ENCODE assay signal across 22 cellular contexts in the genomic region with DNA sequence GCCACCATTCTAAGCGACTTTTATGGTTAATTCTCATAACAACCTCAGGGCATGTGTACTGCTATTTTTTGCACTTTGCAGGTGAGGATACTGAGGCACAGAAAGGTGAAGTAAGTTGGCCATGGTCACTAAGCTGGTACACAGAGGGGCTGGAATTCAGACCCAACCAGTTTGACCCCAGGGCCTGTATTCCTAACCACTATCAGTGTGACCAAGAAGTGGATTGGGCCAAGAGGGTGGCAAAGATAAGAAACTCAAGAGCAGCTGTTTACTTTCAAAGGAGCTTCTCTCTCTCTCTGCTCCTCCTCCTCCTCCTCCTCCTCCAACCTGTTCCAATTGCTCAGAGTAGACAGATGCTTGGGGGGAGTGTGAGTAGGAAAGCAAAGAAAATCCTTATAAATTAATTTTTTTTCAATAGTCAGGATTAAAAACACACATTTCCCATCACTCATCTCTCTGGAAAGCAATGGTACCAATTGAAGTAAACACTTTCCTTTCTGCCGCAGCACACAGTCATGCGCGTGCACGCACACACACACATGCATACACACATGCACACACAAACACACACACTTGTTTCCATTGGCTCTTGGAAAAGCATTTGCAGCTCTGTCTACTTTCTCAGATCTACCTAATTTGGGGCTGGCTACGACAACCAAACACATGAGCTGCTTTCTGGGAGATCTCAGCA.
DNase-seq lines count a peak whose midpoint lies in the region; ATAC-seq, FAIRE-seq and TF ChIP-seq lines count a peak whose summit lies in the region.
"Had no signal": no experiment of that assay in that cellular context is flagged by ENCODE, and none has a peak within 500 bp of the region (broad histone marks: within the 10 kb centered on the region; RNA-seq: fewer than 3 reads in every experiment).

No MANE protein-coding gene starts in this region.

- ATAC-seq in HG02610 (IDR thresholded peaks at IDR 0.05; ENCODE audit: unreplicated experiment), result no peak
- no peak for ATAC-seq in GM23338
- ATAC-seq: A549; CD8-positive, alpha-beta T cell had no signal

- H3K4ac ChIP-seq in H1 (replicated peaks; ENCODE audit: insufficient read length, low read depth, low read length) (no peak overlapping the region), mesendoderm (ENCODE audit: low read depth, low read length) (no peak overlapping the region)

- no peaks in the 10 kb centered on the region for H3K23me2 ChIP-seq in H1 (ENCODE audit: low read depth, low read length)

- H3K36me3 ChIP-seq in Karpas-422 (ENCODE audit: insufficient read depth, low read length) (no peaks in the 10 kb centered on the region), H1 (ENCODE audit: control insufficient read depth in 2 of 4, insufficient read depth in 4 of 4, low read length in 3 of 4) (no peaks in the 10 kb centered on the region), mesendoderm (ENCODE audit: control insufficient read depth, insufficient read depth, low read length) (no peaks in the 10 kb centered on the region), GM23338 (ENCODE audit: insufficient read depth) (no peaks in the 10 kb centered on the region)
- H3K36me3 ChIP-seq: BLaER1 treated with 17β-estradiol and CSF1 and Interleukin-3, amounts not matched to agents 10 nM and 100 nM had no signal

- 91% methylated on average over 6 of the region's 6 CpGs; no CpG with 5 or more reads in 1 of the 2 experiments for WGBS in H1 (ENCODE audit: extremely low coverage in 1 of 2, insufficient coverage in 1 of 2, insufficient read length in 1 of 2, insufficient replicate concordance in 2 of 2, low coverage in 1 of 2, low lambda C conversion rate in 2 of 2, missing lambda C conversion rate in 1 of 2), 2 experiments
- WGBS in mesendoderm (ENCODE audit: extremely low coverage, insufficient coverage, low lambda C conversion rate), result no CpG with 5 or more reads among the region's 6 CpGs

- H2AK5ac ChIP-seq in H1 (ENCODE audit: low read depth, low read length) (no peak overlapping the region; the same call in 1 of the 2 replicates), mesendoderm (ENCODE audit: low read length) (no peak overlapping the region)

- H2BK12ac ChIP-seq in H1 (ENCODE audit: low read depth, low read length), result peak overlapping the region; percentile 56; the same call in 1 of the 2 replicates

- H3K9me3 Mint-ChIP-seq in GM23338, result peaks cover 12% of the 10 kb centered on the region; the same call in 2 of the 3 replicates

- H3K9me2 ChIP-seq in Karpas-422 (replicated peaks; ENCODE audit: insufficient read depth, low read length), result no peaks in the 10 kb centered on the region; the same call in 1 of the 2 replicates
- H3K9me2 ChIP-seq in GM23338 (ENCODE audit: insufficient read depth), result 0 out of 2 replicates have a peak, but pooled peaks cover 3% of the 10 kb centered on the region

- no peak overlapping the region for H3K27ac Mint-ChIP-seq in GM23338
- H3K27ac Mint-ChIP-seq: B cell; CD4-positive, alpha-beta T cell; CD8-positive, alpha-beta T cell had no signal

- H2BK15ac ChIP-seq in H1 (ENCODE audit: low read length) (no peak overlapping the region), mesendoderm (replicated peaks; ENCODE audit: low read depth) (no peak overlapping the region)

- no peak overlapping the region for H3K56ac ChIP-seq in H1 (replicated peaks; ENCODE audit: insufficient read length, low read depth, low read length)
- H3K56ac ChIP-seq in mesendoderm (ENCODE audit: low read length), result no peak overlapping the region

- no peak overlapping the region for H3K27ac ChIP-seq in Karpas-422 (ENCODE audit: low read length)
- no peak overlapping the region for H3K27ac ChIP-seq in H1 (ENCODE audit: low read depth, low read length)
- no peak overlapping the region for H3K27ac ChIP-seq in mesendoderm (ENCODE audit: low read depth, low read length)
- H3K27ac ChIP-seq in GM23338 (ENCODE audit: low read depth), result no peak overlapping the region
- H3K27ac ChIP-seq: 22Rv1; A549; BLaER1 treated with 17β-estradiol and CSF1 and Interleukin-3, amounts not matched to agents 10 nM and 100 nM; C4-2B had no signal

- H3K9ac ChIP-seq in Karpas-422 (ENCODE audit: low read length), result no peak overlapping the region
- H3K9ac ChIP-seq in H1 (replicated peaks in 1 of 4; ENCODE audit: extremely low read depth in 1 of 4, low read depth in 3 of 4, low read length in 3 of 4), result no peak overlapping the region
- no peak overlapping the region for H3K9ac ChIP-seq in mesendoderm (ENCODE audit: low read length)
- H3K9ac ChIP-seq: BLaER1 treated with 17β-estradiol and CSF1 and Interleukin-3, amounts not matched to agents 10 nM and 100 nM had no signal

- H3F3A ChIP-seq in GM23338 (replicated peaks; ENCODE audit: low read depth), result no peaks in the 10 kb centered on the region

- no peak for FAIRE-seq in H1 (lab: Jason Lieb, UNC)
- FAIRE-seq: A549, D721Med, G401.6, GM12891, GM19239 had no signal

- H3K9me3 ChIP-seq in Karpas-422 (ENCODE audit: low read length) (no peaks in the 10 kb centered on the region), H1 (ENCODE audit: insufficient read depth in 2 of 2, low read depth in 1 of 2, low read length in 1 of 2) (peaks cover 0 to 9% of the 10 kb centered on the region in 2 experiments; a peak in 2 of 4 replicates)
- H3K9me3 ChIP-seq: A549, Caco-2 had no signal

- no peak overlapping the region for H3K4me3 Mint-ChIP-seq in GM23338
- H3K4me3 Mint-ChIP-seq: B cell; CD4-positive, alpha-beta T cell; CD8-positive, alpha-beta T cell had no signal

- CTCF ChIA-PET in H1 (lab: Charles Lee; ENCODE audit: partially characterized antibody), result interaction anchor here (1.1 to 2.7 kb wide), 6 partner anchors 11 to 506 kb away, joined by 3 to 13 read pairs (median 4); no protein-coding TSS in a partner anchor

- no peak overlapping the region for H2BK5ac ChIP-seq in H1 (ENCODE audit: low read depth, low read length)
- no peak overlapping the region for H2BK5ac ChIP-seq in mesendoderm (ENCODE audit: low read length)

- H3K79me1 ChIP-seq in H1 (ENCODE audit: low read depth, low read length) (no peaks in the 10 kb centered on the region), mesendoderm (ENCODE audit: low read length) (no peaks in the 10 kb centered on the region)

- H3K18ac ChIP-seq in H1 (ENCODE audit: extremely low read depth, low read length), result no peak overlapping the region
- no peak overlapping the region for H3K18ac ChIP-seq in mesendoderm (ENCODE audit: low read length)

- TF ChIP-seq POLR2A in H1 (IDR thresholded peaks at IDR 0.05; ENCODE audit: control extremely low read depth in 1 of 2, low read depth in 2 of 2, low read length in 2 of 2), result no peak

- POLR2A ChIA-PET in H1 (lab: Charles Lee; ENCODE audit: partially characterized antibody), result interaction anchor here (1.0 to 1.6 kb wide), 2 partner anchors 25 to 70 kb away, joined by 3 to 4 read pairs; no protein-coding TSS in a partner anchor

- no peak overlapping the region for H4K5ac ChIP-seq in H1 (ENCODE audit: insufficient read length, low read depth, low read length)
- no peak overlapping the region for H4K5ac ChIP-seq in mesendoderm (ENCODE audit: low read length)

- H3K4me2 ChIP-seq in Karpas-422 (ENCODE audit: low read depth, low read length, poor library complexity, severe bottlenecking), result no peak overlapping the region
- no peak overlapping the region for H3K4me2 ChIP-seq in H1 (ENCODE audit: insufficient read depth in 1 of 2, low read depth in 2 of 2, low read length in 2 of 2)
- H3K4me2 ChIP-seq in mesendoderm (ENCODE audit: low read length), result no peak overlapping the region
- no peak overlapping the region for H3K4me2 ChIP-seq in GM23338
- H3K4me2 ChIP-seq: A549 had no signal

- H3K27me3 ChIP-seq in Karpas-422 (ENCODE audit: low read length), result no peaks in the 10 kb centered on the region
- no peaks in the 10 kb centered on the region for H3K27me3 ChIP-seq in H1 (replicated peaks in 1 of 4; ENCODE audit: control insufficient read depth in 3 of 4, extremely low read depth in 1 of 4, insufficient read depth in 3 of 4, low read length in 3 of 4)
- H3K27me3 ChIP-seq in mesendoderm (ENCODE audit: insufficient read depth, low read length, poor library complexity), result no peaks in the 10 kb centered on the region
- H3K27me3 ChIP-seq in GM23338 (ENCODE audit: insufficient read depth), result no peaks in the 10 kb centered on the region
- H3K27me3 ChIP-seq: BLaER1 treated with 17β-estradiol and CSF1 and Interleukin-3, amounts not matched to agents 10 nM and 100 nM had no signal

- H3K4me1 ChIP-seq in Karpas-422 (ENCODE audit: low read length), result no peaks in the 10 kb centered on the region
- peaks cover 0 to 10% (median 3%) of the 10 kb centered on the region in 4 experiments; a peak in 3 of 7 replicates for H3K4me1 ChIP-seq in H1 (replicated peaks in 1 of 4; ENCODE audit: control insufficient read depth in 3 of 4, insufficient read depth in 4 of 4, low read length in 3 of 4)
- H3K4me1 ChIP-seq in mesendoderm (ENCODE audit: control insufficient read depth, low read depth, low read length), result peaks cover 4% of the 10 kb centered on the region
- peaks cover 7% of the 10 kb centered on the region for H3K4me1 ChIP-seq in GM23338 (ENCODE audit: insufficient read depth)
- H3K4me1 ChIP-seq: A549, Caco-2 had no signal

- 0 out of 2 replicates have a peak overlapping the region, but pooled peaks have one; percentile 6 for H2BK20ac ChIP-seq in H1 (ENCODE audit: low read length)

- no peak overlapping the region for H3K4me3 ChIP-seq in Karpas-422 (ENCODE audit: low read length)
- no peak overlapping the region for H3K4me3 ChIP-seq in H1 (ENCODE audit: extremely low read depth in 1 of 4, insufficient read depth in 2 of 4, low read depth in 3 of 4, low read length in 4 of 4)
- H3K4me3 ChIP-seq in mesendoderm (ENCODE audit: low read length), result no peak overlapping the region
- no peak overlapping the region for H3K4me3 ChIP-seq in GM23338
- H3K4me3 ChIP-seq: A549; BLaER1 treated with 17β-estradiol and CSF1 and Interleukin-3, amounts not matched to agents 10 nM and 100 nM had no signal

- H3K23ac ChIP-seq in H1 (ENCODE audit: insufficient read length), result no peak overlapping the region
- no peak overlapping the region for H3K23ac ChIP-seq in mesendoderm (ENCODE audit: low read length)

- TF ChIP-seq CTCF in H1 (IDR thresholded peaks at IDR 0.05; ENCODE audit: control extremely low read depth in 1 of 3, insufficient read depth in 1 of 3, low read depth in 1 of 3, low read length in 3 of 3), result no peak
- TF ChIP-seq CTCF in GM23338 (conservative IDR thresholded peaks at IDR 0.05; ENCODE audit: low read depth in 2 of 2), result no peak

- H3K36me3 Mint-ChIP-seq in GM23338 (ENCODE audit: low read depth), result peaks cover 8% of the 10 kb centered on the region; the same call in 2 of the 3 replicates
- H3K36me3 Mint-ChIP-seq: CD8-positive, alpha-beta T cell had no signal

- DNase-seq in Karpas-422 (peak; percentile 26), H1 (ENCODE audit: low read depth in 1 of 2, low spot score in 2 of 2) (no peak), mesendoderm (peak; percentile 79), GM23338 (ENCODE audit: low spot score) (no peak), NCI-H1417 treated with DMSO at 0.1 percent for 48 hours (lab: John Stamatoyannopoulos, UW) (no peak)
- DNase-seq: AML-193; Caco-2; Calu3; CD4-positive, alpha-beta T cell; CD8-positive, alpha-beta T cell; DMS79 treated with DMSO at 0.1 percent for 48 hours; GF-D8 had no signal

- TF ChIP-seq EP300 in H1 (IDR thresholded peaks at IDR 0.05; ENCODE audit: borderline replicate concordance in 1 of 2, low read depth in 2 of 2, low read length in 2 of 2), result no peak

- H2AFZ ChIP-seq in Karpas-422 (ENCODE audit: low read length), result no peak overlapping the region
- no peak overlapping the region for H2AFZ ChIP-seq in H1 (ENCODE audit: low read length)
- H2AFZ ChIP-seq in GM23338, result no peak overlapping the region

- no peak overlapping the region for H4K91ac ChIP-seq in H1 (replicated peaks; ENCODE audit: insufficient read length, low read length)

- H2BK120ac ChIP-seq in H1 (replicated peaks; ENCODE audit: low read depth, low read length) (no peak overlapping the region), mesendoderm (ENCODE audit: low read depth, low read length) (no peak overlapping the region)

- H3K14ac ChIP-seq in H1 (ENCODE audit: insufficient read length), result no peak overlapping the region

- peaks cover 18% of the 10 kb centered on the region for H3K4me1 Mint-ChIP-seq in GM23338
- H3K4me1 Mint-ChIP-seq: B cell had no signal

- no peaks in the 10 kb centered on the region for H3K79me2 ChIP-seq in Karpas-422 (ENCODE audit: low read length)
- no peaks in the 10 kb centered on the region for H3K79me2 ChIP-seq in H1 (ENCODE audit: control insufficient read depth in 1 of 2, insufficient read depth in 2 of 2, low read length in 2 of 2)
- no peaks in the 10 kb centered on the region for H3K79me2 ChIP-seq in mesendoderm (ENCODE audit: control insufficient read depth, insufficient read depth, low read length)
- no peaks in the 10 kb centered on the region for H3K79me2 ChIP-seq in GM23338 (replicated peaks; ENCODE audit: insufficient read depth)

- no peak for TF ChIP-seq RAD21 in H1 (IDR thresholded peaks at IDR 0.05 in 1 of 2, conservative IDR thresholded peaks at IDR 0.05 in 1 of 2; ENCODE audit: low read depth in 2 of 2, low read length in 2 of 2)

- no peak overlapping the region for H4K8ac ChIP-seq in H1 (ENCODE audit: extremely low read depth, insufficient read depth, low read length)
- no peak overlapping the region for H4K8ac ChIP-seq in mesendoderm (ENCODE audit: low read depth, low read length)

- H4K20me1 ChIP-seq in Karpas-422 (ENCODE audit: insufficient read depth, low read depth, low read length), result no peaks in the 10 kb centered on the region
- no peaks in the 10 kb centered on the region for H4K20me1 ChIP-seq in H1 (replicated peaks in 1 of 2; ENCODE audit: control insufficient read depth in 1 of 2, insufficient read depth in 2 of 2, low read length in 2 of 2)
- H4K20me1 ChIP-seq in GM23338 (replicated peaks; ENCODE audit: insufficient read depth), result no peaks in the 10 kb centered on the region
- H4K20me1 ChIP-seq: BLaER1 treated with 17β-estradiol and CSF1 and Interleukin-3, amounts not matched to agents 10 nM and 100 nM had no signal

- H3K27me3 Mint-ChIP-seq in GM23338 (ENCODE audit: insufficient read depth, low read depth, poor library complexity), result peaks cover 2% of the 10 kb centered on the region
- H3K27me3 Mint-ChIP-seq: B cell; CD4-positive, alpha-beta T cell had no signal

Comparison
In these comparisons a context has a peak if more than half of its experiments do, and no peak if none do; other contexts are left out.
1. DNase-seq: peak in Karpas-422 (single experiment) and mesendoderm (single experiment); none in H1 (0 of 2), GM23338 (single experiment) and NCI-H1417 treated with DMSO at 0.1 percent for 48 hours (single experiment).